ENCODE assay signal across 1 cellular context in the genomic region with DNA sequence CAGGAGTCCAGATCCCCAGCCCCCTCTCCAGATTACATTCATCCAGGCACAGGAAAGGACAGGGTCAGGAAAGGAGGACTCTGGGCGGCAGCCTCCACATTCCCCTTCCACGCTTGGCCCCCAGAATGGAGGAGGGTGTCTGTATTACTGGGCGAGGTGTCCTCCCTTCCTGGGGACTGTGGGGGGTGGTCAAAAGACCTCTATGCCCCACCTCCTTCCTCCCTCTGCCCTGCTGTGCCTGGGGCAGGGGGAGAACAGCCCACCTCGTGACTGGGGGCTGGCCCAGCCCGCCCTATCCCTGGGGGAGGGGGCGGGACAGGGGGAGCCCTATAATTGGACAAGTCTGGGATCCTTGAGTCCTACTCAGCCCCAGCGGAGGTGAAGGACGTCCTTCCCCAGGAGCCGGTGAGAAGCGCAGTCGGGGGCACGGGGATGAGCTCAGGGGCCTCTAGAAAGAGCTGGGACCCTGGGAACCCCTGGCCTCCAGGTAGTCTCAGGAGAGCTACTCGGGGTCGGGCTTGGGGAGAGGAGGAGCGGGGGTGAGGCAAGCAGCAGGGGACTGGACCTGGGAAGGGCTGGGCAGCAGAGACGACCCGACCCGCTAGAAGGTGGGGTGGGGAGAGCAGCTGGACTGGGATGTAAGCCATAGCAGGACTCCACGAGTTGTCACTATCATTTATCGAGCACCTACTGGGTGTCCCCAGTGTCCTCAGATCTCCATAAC.
TF ChIP-seq lines count a peak whose summit lies in the region.

A gene (plus strand): TSS at position 360 of the 724 bp plus-strand sequence. CDS start 829 bp downstream, outside the sequence.

TF ChIP-seq in HepG2, 621 proteins besides CTCF, POLR2A, EP300 and RAD21 (continued from another document and continues in another):
- TF ChIP-seq NCOA2 (CRISPR knock-in tag; IDR thresholded peaks at IDR 0.05) (peak; percentile 24; the same call in 1 of the 2 replicates), ZNF138 (CRISPR knock-in tag; IDR thresholded peaks at IDR 0.05; ENCODE audit: low read depth) (no peak), ZNF839 (CRISPR knock-in tag; IDR thresholded peaks at IDR 0.05; ENCODE audit: borderline replicate concordance) (no peak), KDM5B (CRISPR knock-in tag; IDR thresholded peaks at IDR 0.05; ENCODE audit: borderline replicate concordance) (peak; percentile 66; the same call in 1 of the 2 replicates), NR2F6 (IDR thresholded peaks at IDR 0.05) (no peak; the same call in 1 of the 2 replicates), NR2F6 (CRISPR knock-in tag; IDR thresholded peaks at IDR 0.05) (peak; percentile 42; the same call in 1 of the 2 replicates), ZBTB7A (CRISPR knock-in tag; IDR thresholded peaks at IDR 0.05) (0 out of 2 replicates have a peak, but pooled peaks have one; percentile 53), ZNF746 (CRISPR knock-in tag; IDR thresholded peaks at IDR 0.05) (peak; percentile 91), CREM (IDR thresholded peaks at IDR 0.05) (peak; percentile 22; the same call in 1 of the 2 replicates), CREM (CRISPR knock-in tag; IDR thresholded peaks at IDR 0.05) (no peak), HNRNPL (IDR thresholded peaks at IDR 0.05; ENCODE audit: low read depth, low read length) (0 out of 2 replicates have a peak, but pooled peaks have one; percentile 49), ZNF160 (CRISPR knock-in tag; IDR thresholded peaks at IDR 0.05) (0 out of 2 replicates have a peak, but pooled peaks have one; percentile 29), GATAD2A (CRISPR knock-in tag; IDR thresholded peaks at IDR 0.05) (peak; percentile 47; the same call in 1 of the 2 replicates), NFYB (CRISPR knock-in tag; IDR thresholded peaks at IDR 0.05) (peak; percentile 33; the same call in 1 of the 2 replicates), GATA4 (IDR thresholded peaks at IDR 0.05; ENCODE audit: borderline replicate concordance, low read depth) (peak; percentile 35; the same call in 1 of the 2 replicates), DR1 (CRISPR knock-in tag; IDR thresholded peaks at IDR 0.05) (peak; percentile 84), PHF20 (CRISPR knock-in tag; IDR thresholded peaks at IDR 0.05) (peak; percentile 11; the same call in 1 of the 2 replicates), KDM2A (CRISPR knock-in tag; IDR thresholded peaks at IDR 0.05; ENCODE audit: borderline replicate concordance, low read depth) (peak; percentile 54; the same call in 1 of the 2 replicates), ZNF382 (CRISPR knock-in tag; IDR thresholded peaks at IDR 0.05; ENCODE audit: borderline replicate concordance) (no peak), SP5 (CRISPR knock-in tag; IDR thresholded peaks at IDR 0.05; ENCODE audit: borderline replicate concordance, low read depth) (0 out of 2 replicates have a peak, but pooled peaks have one; percentile 67), ELF3 (CRISPR knock-in tag; IDR thresholded peaks at IDR 0.05) (peak; percentile 39; the same call in 1 of the 2 replicates), NR2C2 (CRISPR knock-in tag; IDR thresholded peaks at IDR 0.05; ENCODE audit: borderline replicate concordance) (peak; percentile 58; the same call in 1 of the 2 replicates), HDAC2 (CRISPR knock-in tag; IDR thresholded peaks at IDR 0.05) (peak; percentile 36), ZNF331 (CRISPR knock-in tag; IDR thresholded peaks at IDR 0.05) (no peak; the same call in 1 of the 2 replicates)
- TF ChIP-seq, protein P1, sequence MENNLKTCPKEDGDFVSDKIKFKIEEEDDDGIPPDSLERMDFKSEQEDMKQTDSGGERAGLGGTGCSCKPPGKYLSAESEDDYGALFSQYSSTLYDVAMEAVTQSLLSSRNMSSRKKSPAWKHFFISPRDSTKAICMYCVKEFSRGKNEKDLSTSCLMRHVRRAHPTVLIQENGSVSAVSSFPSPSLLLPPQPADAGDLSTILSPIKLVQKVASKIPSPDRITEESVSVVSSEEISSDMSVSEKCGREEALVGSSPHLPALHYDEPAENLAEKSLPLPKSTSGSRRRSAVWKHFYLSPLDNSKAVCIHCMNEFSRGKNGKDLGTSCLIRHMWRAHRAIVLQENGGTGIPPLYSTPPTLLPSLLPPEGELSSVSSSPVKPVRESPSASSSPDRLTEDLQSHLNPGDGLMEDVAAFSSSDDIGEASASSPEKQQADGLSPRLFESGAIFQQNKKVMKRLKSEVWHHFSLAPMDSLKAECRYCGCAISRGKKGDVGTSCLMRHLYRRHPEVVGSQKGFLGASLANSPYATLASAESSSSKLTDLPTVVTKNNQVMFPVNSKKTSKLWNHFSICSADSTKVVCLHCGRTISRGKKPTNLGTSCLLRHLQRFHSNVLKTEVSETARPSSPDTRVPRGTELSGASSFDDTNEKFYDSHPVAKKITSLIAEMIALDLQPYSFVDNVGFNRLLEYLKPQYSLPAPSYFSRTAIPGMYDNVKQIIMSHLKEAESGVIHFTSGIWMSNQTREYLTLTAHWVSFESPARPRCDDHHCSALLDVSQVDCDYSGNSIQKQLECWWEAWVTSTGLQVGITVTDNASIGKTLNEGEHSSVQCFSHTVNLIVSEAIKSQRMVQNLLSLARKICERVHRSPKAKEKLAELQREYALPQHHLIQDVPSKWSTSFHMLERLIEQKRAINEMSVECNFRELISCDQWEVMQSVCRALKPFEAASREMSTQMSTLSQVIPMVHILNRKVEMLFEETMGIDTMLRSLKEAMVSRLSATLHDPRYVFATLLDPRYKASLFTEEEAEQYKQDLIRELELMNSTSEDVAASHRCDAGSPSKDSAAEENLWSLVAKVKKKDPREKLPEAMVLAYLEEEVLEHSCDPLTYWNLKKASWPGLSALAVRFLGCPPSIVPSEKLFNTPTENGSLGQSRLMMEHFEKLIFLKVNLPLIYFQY (CRISPR knock-in tag; IDR thresholded peaks at IDR 0.05; ENCODE audit: borderline replicate concordance), result no peak
- TF ChIP-seq, protein P2, sequence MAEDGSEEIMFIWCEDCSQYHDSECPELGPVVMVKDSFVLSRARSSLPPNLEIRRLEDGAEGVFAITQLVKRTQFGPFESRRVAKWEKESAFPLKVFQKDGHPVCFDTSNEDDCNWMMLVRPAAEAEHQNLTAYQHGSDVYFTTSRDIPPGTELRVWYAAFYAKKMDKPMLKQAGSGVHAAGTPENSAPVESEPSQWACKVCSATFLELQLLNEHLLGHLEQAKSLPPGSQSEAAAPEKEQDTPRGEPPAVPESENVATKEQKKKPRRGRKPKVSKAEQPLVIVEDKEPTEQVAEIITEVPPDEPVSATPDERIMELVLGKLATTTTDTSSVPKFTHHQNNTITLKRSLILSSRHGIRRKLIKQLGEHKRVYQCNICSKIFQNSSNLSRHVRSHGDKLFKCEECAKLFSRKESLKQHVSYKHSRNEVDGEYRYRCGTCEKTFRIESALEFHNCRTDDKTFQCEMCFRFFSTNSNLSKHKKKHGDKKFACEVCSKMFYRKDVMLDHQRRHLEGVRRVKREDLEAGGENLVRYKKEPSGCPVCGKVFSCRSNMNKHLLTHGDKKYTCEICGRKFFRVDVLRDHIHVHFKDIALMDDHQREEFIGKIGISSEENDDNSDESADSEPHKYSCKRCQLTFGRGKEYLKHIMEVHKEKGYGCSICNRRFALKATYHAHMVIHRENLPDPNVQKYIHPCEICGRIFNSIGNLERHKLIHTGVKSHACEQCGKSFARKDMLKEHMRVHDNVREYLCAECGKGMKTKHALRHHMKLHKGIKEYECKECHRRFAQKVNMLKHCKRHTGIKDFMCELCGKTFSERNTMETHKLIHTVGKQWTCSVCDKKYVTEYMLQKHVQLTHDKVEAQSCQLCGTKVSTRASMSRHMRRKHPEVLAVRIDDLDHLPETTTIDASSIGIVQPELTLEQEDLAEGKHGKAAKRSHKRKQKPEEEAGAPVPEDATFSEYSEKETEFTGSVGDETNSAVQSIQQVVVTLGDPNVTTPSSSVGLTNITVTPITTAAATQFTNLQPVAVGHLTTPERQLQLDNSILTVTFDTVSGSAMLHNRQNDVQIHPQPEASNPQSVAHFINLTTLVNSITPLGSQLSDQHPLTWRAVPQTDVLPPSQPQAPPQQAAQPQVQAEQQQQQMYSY (CRISPR knock-in tag; IDR thresholded peaks at IDR 0.05), result 0 out of 2 replicates have a peak, but pooled peaks have one; percentile 31
- TF ChIP-seq, protein P3, sequence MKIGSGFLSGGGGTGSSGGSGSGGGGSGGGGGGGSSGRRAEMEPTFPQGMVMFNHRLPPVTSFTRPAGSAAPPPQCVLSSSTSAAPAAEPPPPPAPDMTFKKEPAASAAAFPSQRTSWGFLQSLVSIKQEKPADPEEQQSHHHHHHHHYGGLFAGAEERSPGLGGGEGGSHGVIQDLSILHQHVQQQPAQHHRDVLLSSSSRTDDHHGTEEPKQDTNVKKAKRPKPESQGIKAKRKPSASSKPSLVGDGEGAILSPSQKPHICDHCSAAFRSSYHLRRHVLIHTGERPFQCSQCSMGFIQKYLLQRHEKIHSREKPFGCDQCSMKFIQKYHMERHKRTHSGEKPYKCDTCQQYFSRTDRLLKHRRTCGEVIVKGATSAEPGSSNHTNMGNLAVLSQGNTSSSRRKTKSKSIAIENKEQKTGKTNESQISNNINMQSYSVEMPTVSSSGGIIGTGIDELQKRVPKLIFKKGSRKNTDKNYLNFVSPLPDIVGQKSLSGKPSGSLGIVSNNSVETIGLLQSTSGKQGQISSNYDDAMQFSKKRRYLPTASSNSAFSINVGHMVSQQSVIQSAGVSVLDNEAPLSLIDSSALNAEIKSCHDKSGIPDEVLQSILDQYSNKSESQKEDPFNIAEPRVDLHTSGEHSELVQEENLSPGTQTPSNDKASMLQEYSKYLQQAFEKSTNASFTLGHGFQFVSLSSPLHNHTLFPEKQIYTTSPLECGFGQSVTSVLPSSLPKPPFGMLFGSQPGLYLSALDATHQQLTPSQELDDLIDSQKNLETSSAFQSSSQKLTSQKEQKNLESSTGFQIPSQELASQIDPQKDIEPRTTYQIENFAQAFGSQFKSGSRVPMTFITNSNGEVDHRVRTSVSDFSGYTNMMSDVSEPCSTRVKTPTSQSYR (CRISPR knock-in tag; IDR thresholded peaks at IDR 0.05; ENCODE audit: borderline replicate concordance), result peak; percentile 77; the same call in 1 of the 2 replicates
- TF ChIP-seq, protein P4, sequence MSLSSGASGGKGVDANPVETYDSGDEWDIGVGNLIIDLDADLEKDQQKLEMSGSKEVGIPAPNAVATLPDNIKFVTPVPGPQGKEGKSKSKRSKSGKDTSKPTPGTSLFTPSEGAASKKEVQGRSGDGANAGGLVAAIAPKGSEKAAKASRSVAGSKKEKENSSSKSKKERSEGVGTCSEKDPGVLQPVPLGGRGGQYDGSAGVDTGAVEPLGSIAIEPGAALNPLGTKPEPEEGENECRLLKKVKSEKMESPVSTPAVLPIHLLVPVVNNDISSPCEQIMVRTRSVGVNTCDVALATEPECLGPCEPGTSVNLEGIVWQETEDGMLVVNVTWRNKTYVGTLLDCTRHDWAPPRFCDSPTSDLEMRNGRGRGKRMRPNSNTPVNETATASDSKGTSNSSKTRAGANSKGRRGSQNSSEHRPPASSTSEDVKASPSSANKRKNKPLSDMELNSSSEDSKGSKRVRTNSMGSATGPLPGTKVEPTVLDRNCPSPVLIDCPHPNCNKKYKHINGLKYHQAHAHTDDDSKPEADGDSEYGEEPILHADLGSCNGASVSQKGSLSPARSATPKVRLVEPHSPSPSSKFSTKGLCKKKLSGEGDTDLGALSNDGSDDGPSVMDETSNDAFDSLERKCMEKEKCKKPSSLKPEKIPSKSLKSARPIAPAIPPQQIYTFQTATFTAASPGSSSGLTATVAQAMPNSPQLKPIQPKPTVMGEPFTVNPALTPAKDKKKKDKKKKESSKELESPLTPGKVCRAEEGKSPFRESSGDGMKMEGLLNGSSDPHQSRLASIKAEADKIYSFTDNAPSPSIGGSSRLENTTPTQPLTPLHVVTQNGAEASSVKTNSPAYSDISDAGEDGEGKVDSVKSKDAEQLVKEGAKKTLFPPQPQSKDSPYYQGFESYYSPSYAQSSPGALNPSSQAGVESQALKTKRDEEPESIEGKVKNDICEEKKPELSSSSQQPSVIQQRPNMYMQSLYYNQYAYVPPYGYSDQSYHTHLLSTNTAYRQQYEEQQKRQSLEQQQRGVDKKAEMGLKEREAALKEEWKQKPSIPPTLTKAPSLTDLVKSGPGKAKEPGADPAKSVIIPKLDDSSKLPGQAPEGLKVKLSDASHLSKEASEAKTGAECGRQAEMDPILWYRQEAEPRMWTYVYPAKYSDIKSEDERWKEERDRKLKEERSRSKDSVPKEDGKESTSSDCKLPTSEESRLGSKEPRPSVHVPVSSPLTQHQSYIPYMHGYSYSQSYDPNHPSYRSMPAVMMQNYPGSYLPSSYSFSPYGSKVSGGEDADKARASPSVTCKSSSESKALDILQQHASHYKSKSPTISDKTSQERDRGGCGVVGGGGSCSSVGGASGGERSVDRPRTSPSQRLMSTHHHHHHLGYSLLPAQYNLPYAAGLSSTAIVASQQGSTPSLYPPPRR (CRISPR knock-in tag; IDR thresholded peaks at IDR 0.05; ENCODE audit: borderline replicate concordance), result peak; percentile 66; the same call in 1 of the 2 replicates
- TF ChIP-seq, protein P5, sequence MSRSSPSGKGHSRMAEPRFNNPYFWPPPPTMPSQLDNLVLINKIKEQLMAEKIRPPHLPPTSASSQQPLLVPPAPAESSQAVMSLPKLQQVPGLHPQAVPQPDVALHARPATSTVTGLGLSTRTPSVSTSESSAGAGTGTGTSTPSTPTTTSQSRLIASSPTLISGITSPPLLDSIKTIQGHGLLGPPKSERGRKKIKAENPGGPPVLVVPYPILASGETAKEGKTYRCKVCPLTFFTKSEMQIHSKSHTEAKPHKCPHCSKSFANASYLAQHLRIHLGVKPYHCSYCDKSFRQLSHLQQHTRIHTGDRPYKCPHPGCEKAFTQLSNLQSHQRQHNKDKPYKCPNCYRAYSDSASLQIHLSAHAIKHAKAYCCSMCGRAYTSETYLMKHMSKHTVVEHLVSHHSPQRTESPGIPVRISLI (CRISPR knock-in tag; IDR thresholded peaks at IDR 0.05; ENCODE audit: borderline replicate concordance), result 0 out of 2 replicates have a peak, but pooled peaks have one; percentile 44
- TF ChIP-seq, protein P6, sequence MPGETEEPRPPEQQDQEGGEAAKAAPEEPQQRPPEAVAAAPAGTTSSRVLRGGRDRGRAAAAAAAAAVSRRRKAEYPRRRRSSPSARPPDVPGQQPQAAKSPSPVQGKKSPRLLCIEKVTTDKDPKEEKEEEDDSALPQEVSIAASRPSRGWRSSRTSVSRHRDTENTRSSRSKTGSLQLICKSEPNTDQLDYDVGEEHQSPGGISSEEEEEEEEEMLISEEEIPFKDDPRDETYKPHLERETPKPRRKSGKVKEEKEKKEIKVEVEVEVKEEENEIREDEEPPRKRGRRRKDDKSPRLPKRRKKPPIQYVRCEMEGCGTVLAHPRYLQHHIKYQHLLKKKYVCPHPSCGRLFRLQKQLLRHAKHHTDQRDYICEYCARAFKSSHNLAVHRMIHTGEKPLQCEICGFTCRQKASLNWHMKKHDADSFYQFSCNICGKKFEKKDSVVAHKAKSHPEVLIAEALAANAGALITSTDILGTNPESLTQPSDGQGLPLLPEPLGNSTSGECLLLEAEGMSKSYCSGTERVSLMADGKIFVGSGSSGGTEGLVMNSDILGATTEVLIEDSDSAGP (CRISPR knock-in tag; IDR thresholded peaks at IDR 0.05; ENCODE audit: borderline replicate concordance), result 0 out of 2 replicates have a peak, but pooled peaks have one; percentile 35
